Comparison of ENCODE assay signal across 13 cellular contexts in the genomic region with DNA sequence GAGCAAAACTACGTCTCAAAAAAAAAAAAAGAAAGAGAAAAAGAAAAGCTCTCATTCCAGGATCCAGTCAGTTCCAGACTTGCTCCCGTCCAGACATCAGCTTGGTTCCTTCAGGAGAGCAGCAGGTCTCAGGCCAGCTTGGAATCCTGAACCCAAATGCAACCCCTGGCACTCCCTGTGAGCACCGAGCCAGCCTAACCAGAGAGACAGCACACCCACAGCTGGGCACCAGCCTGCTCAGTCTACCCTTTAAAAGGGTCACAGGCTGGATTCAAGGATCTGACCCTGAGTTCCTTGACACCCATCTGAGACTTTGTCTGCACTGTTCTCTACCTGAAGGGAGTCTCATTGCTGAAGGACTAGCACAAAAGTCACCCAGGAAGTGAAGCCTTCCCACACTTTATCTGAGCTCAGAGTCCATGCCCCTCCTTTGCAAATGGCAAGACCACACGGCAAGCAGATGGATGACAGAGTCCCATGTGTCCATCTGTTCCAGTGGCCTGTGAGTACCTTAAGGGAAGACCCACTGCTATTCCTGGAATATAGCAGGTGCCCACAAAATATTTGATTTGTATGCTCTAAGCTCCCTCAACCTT. TPM values are rescaled to one million over a fixed set of nuclear protein-coding genes. Genes with fewer than 3 reads are reported as not detected.
DNase-seq lines count a peak whose midpoint lies in the region; ATAC-seq, FAIRE-seq and TF ChIP-seq lines count a peak whose summit lies in the region.
"Had no signal": no experiment of that assay in that cellular context is flagged by ENCODE, and none has a peak within 500 bp of the region (broad histone marks: within the 10 kb centered on the region; RNA-seq: fewer than 3 reads in every experiment).

No MANE protein-coding gene starts in this region.

- FAIRE-seq in RCC 7860 (lab: Jason Lieb, UNC): no peak

- peaks cover 33% of the 10 kb centered on the region for H3K4me1 Mint-ChIP-seq in activated naive CD8-positive, alpha-beta T cell (ENCODE audit: low read depth)

- peak overlapping the region; percentile 72 for H3K27ac Mint-ChIP-seq in activated naive CD8-positive, alpha-beta T cell

- H3K27me3 Mint-ChIP-seq in activated naive CD8-positive, alpha-beta T cell: no peaks in the 10 kb centered on the region

- peaks cover 26% of the 10 kb centered on the region for H3K4me1 ChIP-seq in left ventricle myocardium inferior

- ATAC-seq in left cardiac atrium (no peak), left colon (peak; percentile 21), GM21381 (IDR thresholded peaks at IDR 0.05; ENCODE audit: unreplicated experiment) (no peak), GM18498 (IDR thresholded peaks at IDR 0.05; ENCODE audit: unreplicated experiment) (no peak)

- H3K36me3 ChIP-seq in left ventricle myocardium inferior: no peaks in the 10 kb centered on the region
- H3K36me3 ChIP-seq: ovary, upper lobe of left lung had no signal

- no peak overlapping the region for H3K27ac ChIP-seq in left ventricle myocardium inferior (replicated peaks)
- H3K27ac ChIP-seq: C4-2B, HL-60 had no signal

- DNase-seq in left ventricle myocardium inferior (no peak), left cardiac atrium (no peak), left colon (no peak), RCC 7860 (ENCODE audit: low spot score) (no peak), NOMO-1 (lab: John Stamatoyannopoulos, UW; ENCODE audit: unreplicated experiment in 2 of 2) (no peak)
- DNase-seq: NCI-H1436 treated with DMSO at 0.1 percent for 48 hours, ovary, upper lobe of left lung had no signal

- peak overlapping the region; percentile 97 for H3K4me3 ChIP-seq in left ventricle myocardium inferior

- H3K9me3 Mint-ChIP-seq in activated naive CD8-positive, alpha-beta T cell (ENCODE audit: low read depth): no peaks in the 10 kb centered on the region

- no peaks in the 10 kb centered on the region for H3K36me3 Mint-ChIP-seq in activated naive CD8-positive, alpha-beta T cell

- TF ChIP-seq CTCF in left ventricle myocardium inferior (IDR thresholded peaks at IDR 0.05; ENCODE audit: borderline replicate concordance): no peak

- intact Hi-C loops in left ventricle myocardium inferior (cut with micrococcal nuclease) (no loop called here), left cardiac atrium (cut with DNase I) (no loop called here), left colon (cut with DNase I, micrococcal nuclease) (no loop called here)

- no peaks in the 10 kb centered on the region for H3K9me3 ChIP-seq in left ventricle myocardium inferior (replicated peaks)
- H3K9me3 ChIP-seq: ovary, upper lobe of left lung had no signal

- no peaks in the 10 kb centered on the region for H3K27me3 ChIP-seq in left ventricle myocardium inferior (ENCODE audit: low read depth)
- H3K27me3 ChIP-seq: ovary, upper lobe of left lung had no signal

- peak overlapping the region; percentile 90 for H3K4me3 Mint-ChIP-seq in activated naive CD8-positive, alpha-beta T cell

RNA-seq across cellular contexts. Expression of gene PEPD, which starts 1.4 kb away (rescaled TPM):
- 30.0 TPM for total RNA-seq in left ventricle myocardium inferior
- total RNA-seq in left cardiac atrium: 10 to 100 TPM; 40.3 to 51.7 TPM
- 10 to 100 TPM; 35.7 to 86.1 TPM for total RNA-seq in left colon
